Comparison of ENCODE assay signal across 14 cellular contexts in genomic region chr1:68384872-68385390, GRCh38.
DNase-seq lines count a peak whose midpoint lies in the region; ATAC-seq, FAIRE-seq and TF ChIP-seq lines count a peak whose summit lies in the region.
"Had no signal": no experiment of that assay in that cellular context is flagged by ENCODE, and none has a peak within 500 bp of the region (broad histone marks: within the 10 kb centered on the region; RNA-seq: fewer than 3 reads in every experiment).

No MANE protein-coding gene starts in this region.

- no peaks in the 10 kb centered on the region for H3K79me1 ChIP-seq in IMR-90 (ENCODE audit: low read depth in 1 of 2, low read length in 2 of 2)

- H3K4me1 Mint-ChIP-seq in naive thymus-derived CD4-positive, alpha-beta T cell, result peaks cover 0 to 1% (median 0%) of the 10 kb centered on the region in 7 donors

- H3K9ac ChIP-seq in IMR-90 (ENCODE audit: low read depth, low read length) (no peak overlapping the region), keratinocyte (ENCODE audit: control insufficient read depth, extremely low read depth, insufficient read depth, low read length) (no peak overlapping the region)
- H3K9ac ChIP-seq: BLaER1 treated with 17β-estradiol and CSF1 and Interleukin-3, amounts not matched to agents 10 nM and 100 nM had no signal

- peak overlapping the region; percentile 30; the same call in 1 of the 2 replicates for H3K18ac ChIP-seq in IMR-90 (ENCODE audit: low read depth, low read length)

- no peak overlapping the region for H3K27ac Mint-ChIP-seq in naive thymus-derived CD4-positive, alpha-beta T cell
- H3K27ac Mint-ChIP-seq: T-helper 2 cell treated with Interferon-gamma antibody and Interleukin-4, amounts not matched to agents 5 μg/mL and 100 μg/mL, for 36 hours had no signal

- H3K36me3 ChIP-seq in ACC112 (ENCODE audit: insufficient read depth, low read length) (peaks cover 3% of the 10 kb centered on the region; the same call in 1 of the 2 replicates), IMR-90 (ENCODE audit: control insufficient read depth, insufficient read depth, low read length) (no peaks in the 10 kb centered on the region), brain microvascular endothelial cell (replicated peaks) (no peaks in the 10 kb centered on the region), keratinocyte (ENCODE audit: control insufficient read depth in 2 of 2, extremely low read depth in 1 of 2, insufficient read depth in 2 of 2, low read length in 2 of 2) (no peaks in the 10 kb centered on the region), mucosa of descending colon (ENCODE audit: low read depth) (no peaks in the 10 kb centered on the region)
- H3K36me3 ChIP-seq in naive thymus-derived CD4-positive, alpha-beta T cell (ENCODE audit: control insufficient read depth in 2 of 3, insufficient read depth in 3 of 3, low read length in 3 of 3), result no peaks in the 10 kb centered on the region
- H3K36me3 ChIP-seq: BLaER1 treated with 17β-estradiol and CSF1 and Interleukin-3, amounts not matched to agents 10 nM and 100 nM; ovary had no signal

- H3K23ac ChIP-seq in IMR-90 (ENCODE audit: low read depth, low read length), result peak overlapping the region; percentile 44; the same call in 1 of the 2 replicates

- TF ChIP-seq RAD21 in IMR-90 (IDR thresholded peaks at IDR 0.05; ENCODE audit: low read length), result no peak

- peak overlapping the region; percentile 36 for H4K91ac ChIP-seq in IMR-90 (ENCODE audit: insufficient read depth, low read depth, low read length)

- H2BK5ac ChIP-seq in IMR-90 (ENCODE audit: low read depth, low read length, poor library complexity, severe bottlenecking), result peak overlapping the region; percentile 91

- TF ChIP-seq CTCF in IMR-90 (conservative IDR thresholded peaks at IDR 0.05; ENCODE audit: low read depth, low read length), result 0 out of 2 replicates have a peak, but pooled peaks have one; percentile 0
- no peak for TF ChIP-seq CTCF in brain microvascular endothelial cell (IDR thresholded peaks at IDR 0.05; ENCODE audit: low read depth, low read length, missing control alignments)
- no peak for TF ChIP-seq CTCF in keratinocyte (optimal IDR thresholded peaks at IDR 0.05 in 1 of 3, IDR thresholded peaks at IDR 0.05 in 1 of 3, conservative IDR thresholded peaks at IDR 0.05 in 1 of 3; ENCODE audit: extremely low read depth in 1 of 3, insufficient read depth in 2 of 3, low read length in 3 of 3)
- no peak for TF ChIP-seq CTCF in mucosa of descending colon (IDR thresholded peaks at IDR 0.05)

- peaks cover 29% of the 10 kb centered on the region for H3K4me1 ChIP-seq in ACC112 (ENCODE audit: control insufficient read depth, insufficient read depth, low read length, unreplicated experiment)
- H3K4me1 ChIP-seq in IMR-90 (ENCODE audit: control insufficient read depth, insufficient read depth, low read length), result peaks cover 7% of the 10 kb centered on the region; the same call in 1 of the 2 replicates
- H3K4me1 ChIP-seq in keratinocyte (ENCODE audit: control insufficient read depth, extremely low read depth, insufficient read depth, low read length), result peaks cover 28% of the 10 kb centered on the region
- H3K4me1 ChIP-seq in mucosa of descending colon (ENCODE audit: low read depth), result no peaks in the 10 kb centered on the region
- H3K4me1 ChIP-seq in naive thymus-derived CD4-positive, alpha-beta T cell (ENCODE audit: control insufficient read depth in 2 of 2, insufficient read depth in 2 of 2, low read length in 2 of 2), result no peaks in the 10 kb centered on the region

- FAIRE-seq in keratinocyte (lab: Jason Lieb, UNC), result peak; percentile 67

- peak overlapping the region; percentile 53; the same call in 1 of the 2 replicates for H3K14ac ChIP-seq in IMR-90 (replicated peaks; ENCODE audit: low read depth, low read length)

- ATAC-seq in IMR-90 (ENCODE audit: low read depth), result peak; percentile 63
- no peak for ATAC-seq in mucosa of descending colon
- no peak for ATAC-seq in naive thymus-derived CD4-positive, alpha-beta T cell

- intact Hi-C loops in IMR-90 (cut with micrococcal nuclease) (loop anchor here (1.0 to 2.0 kb wide), 2 partner anchors 58 to 153 kb away; partner anchors contain the start of gene WLS), mucosa of descending colon (cut with DNase I, micrococcal nuclease) (no loop called here)
- intact Hi-C loops in naive thymus-derived CD4-positive, alpha-beta T cell (cut with micrococcal nuclease), result no loop called here

- no peaks in the 10 kb centered on the region for H3K36me3 Mint-ChIP-seq in naive thymus-derived CD4-positive, alpha-beta T cell

- CTCF ChIA-PET in IMR-90 (lab: Yijun Ruan, JAX), result interaction anchor here (0.9 kb wide), 2 partner anchors 14 to 17 kb away, joined by 3 to 4 read pairs; no protein-coding TSS in a partner anchor
- CTCF ChIA-PET in naive thymus-derived CD4-positive, alpha-beta T cell (lab: Charles Lee), result no interaction called here

- peak overlapping the region; percentile 3; the same call in 1 of the 2 replicates for H4K5ac ChIP-seq in IMR-90 (ENCODE audit: low read depth, low read length)

- dilution Hi-C loops in IMR-90 (cut with HindIII; ENCODE audit: low sequenced_read_pairs, unreplicated experiment) (no loop called here), keratinocyte (cut with MboI; ENCODE audit: extremely low pct_ligation_motif_present, low sequenced_read_pairs) (no loop called here)

- peaks cover 0 to 14% (median 0%) of the 10 kb centered on the region in 5 donors for H3K27me3 Mint-ChIP-seq in naive thymus-derived CD4-positive, alpha-beta T cell

- H2AK9ac ChIP-seq in IMR-90 (replicated peaks; ENCODE audit: low read depth, low read length, poor library complexity), result no peak overlapping the region

- no peaks in the 10 kb centered on the region for H3K27me3 ChIP-seq in ACC112 (ENCODE audit: insufficient read depth, low read length)
- H3K27me3 ChIP-seq in IMR-90 (ENCODE audit: control insufficient read depth, insufficient read depth, low read length), result no peaks in the 10 kb centered on the region
- no peaks in the 10 kb centered on the region for H3K27me3 ChIP-seq in brain microvascular endothelial cell (replicated peaks)
- no peaks in the 10 kb centered on the region for H3K27me3 ChIP-seq in keratinocyte (ENCODE audit: control insufficient read depth, extremely low read depth, insufficient read depth, low read length)
- H3K27me3 ChIP-seq in naive thymus-derived CD4-positive, alpha-beta T cell (ENCODE audit: control insufficient read depth in 2 of 2, insufficient read depth in 2 of 2, low read length in 2 of 2), result no peaks in the 10 kb centered on the region
- H3K27me3 ChIP-seq: BLaER1 treated with 17β-estradiol and CSF1 and Interleukin-3, amounts not matched to agents 10 nM and 100 nM; ovary had no signal

- no peaks in the 10 kb centered on the region for H3K79me2 ChIP-seq in ACC112 (ENCODE audit: control insufficient read depth, insufficient read depth, low read length, unreplicated experiment)
- H3K79me2 ChIP-seq in keratinocyte (ENCODE audit: control insufficient read depth, insufficient read depth, low read length), result no peaks in the 10 kb centered on the region

- peak overlapping the region; percentile 2 to 58; a peak in 2 of 4 replicates for H4K8ac ChIP-seq in IMR-90 (ENCODE audit: low read depth in 2 of 2, low read length in 2 of 2)

- H3K56ac ChIP-seq in IMR-90 (ENCODE audit: extremely low read depth, insufficient read depth, low read length), result no peak overlapping the region; the same call in 1 of the 2 replicates

- peak overlapping the region; percentile 17; the same call in 1 of the 2 replicates for H3K4me2 ChIP-seq in IMR-90 (ENCODE audit: low read depth, low read length)
- peak overlapping the region; percentile 42 for H3K4me2 ChIP-seq in keratinocyte (ENCODE audit: control insufficient read depth, extremely low read depth, insufficient read depth, low read depth, low read length)

- H3K4ac ChIP-seq in IMR-90 (ENCODE audit: low read depth, low read length), result peak overlapping the region; percentile 70

- H3K9me1 ChIP-seq in IMR-90 (ENCODE audit: insufficient read depth, low read length) (0 out of 2 replicates have a peak, but pooled peaks cover 5% of the 10 kb centered on the region), keratinocyte (ENCODE audit: control insufficient read depth, extremely low read depth, insufficient read depth, low read length) (no peaks in the 10 kb centered on the region)

- peak overlapping the region; percentile 88 for H2BK20ac ChIP-seq in IMR-90 (ENCODE audit: low read depth, low read length)

- POLR2A ChIA-PET in IMR-90 (lab: Charles Lee; ENCODE audit: unreplicated experiment), result no interaction called here
- POLR2A ChIA-PET in naive thymus-derived CD4-positive, alpha-beta T cell (lab: Charles Lee), result no interaction called here

- H2BK120ac ChIP-seq in IMR-90 (ENCODE audit: low read depth, low read length), result peak overlapping the region; percentile 75

- H2AFZ ChIP-seq in ACC112 (ENCODE audit: low read length, unreplicated experiment) (peak overlapping the region; percentile 19), IMR-90 (replicated peaks; ENCODE audit: low read length, poor library complexity) (no peak overlapping the region), keratinocyte (ENCODE audit: control insufficient read depth, low read length) (no peak overlapping the region)

- H2AK5ac ChIP-seq in IMR-90 (ENCODE audit: low read depth, low read length), result peak overlapping the region; percentile 38

- H3K4me3 ChIP-seq in ACC112 (ENCODE audit: low read depth, low read length) (peak overlapping the region; percentile 6; the same call in 1 of the 2 replicates), IMR-90 (ENCODE audit: insufficient read depth, low read depth, low read length) (no peak overlapping the region), brain microvascular endothelial cell (ENCODE audit: low read depth, low read length) (no peak overlapping the region), keratinocyte (ENCODE audit: control insufficient read depth in 2 of 3, extremely low read depth in 1 of 3, insufficient read depth in 2 of 3, low read depth in 1 of 3, low read length in 3 of 3) (no peak overlapping the region), mucosa of descending colon (no peak overlapping the region)
- no peak overlapping the region for H3K4me3 ChIP-seq in naive thymus-derived CD4-positive, alpha-beta T cell (ENCODE audit: low read length)
- H3K4me3 ChIP-seq: BLaER1 treated with 17β-estradiol and CSF1 and Interleukin-3, amounts not matched to agents 10 nM and 100 nM; coronary artery; ovary had no signal

- H3K9me3 Mint-ChIP-seq in naive thymus-derived CD4-positive, alpha-beta T cell, result peaks cover 0 to 9% (median 2%) of the 10 kb centered on the region in 11 donors
- H3K9me3 Mint-ChIP-seq: T-helper 2 cell treated with Interferon-gamma antibody and Interleukin-4, amounts not matched to agents 5 μg/mL and 100 μg/mL, for 36 hours had no signal

- no peak; the same call in 1 of the 2 replicates for TF ChIP-seq POLR2A in IMR-90 (IDR thresholded peaks at IDR 0.05; ENCODE audit: low read depth, low read length)

- no peak overlapping the region for H3K4me3 Mint-ChIP-seq in naive thymus-derived CD4-positive, alpha-beta T cell
- H3K4me3 Mint-ChIP-seq: T-helper 2 cell treated with Interferon-gamma antibody and Interleukin-4, amounts not matched to agents 5 μg/mL and 100 μg/mL, for 36 hours had no signal

- peak; percentile 90 for DNase-seq in IMR-90
- DNase-seq in brain microvascular endothelial cell, result peak; percentile 65
- peak; percentile 71 for DNase-seq in keratinocyte (ENCODE audit: low read depth, low spot score)
- no peak for DNase-seq in mucosa of descending colon
- DNase-seq in SK-N-DZ (ENCODE audit: low spot score), result no peak
- no peak for DNase-seq in naive thymus-derived CD4-positive, alpha-beta T cell
- no peak for DNase-seq in HuH-7.5 (ENCODE audit: low spot score)
- DNase-seq: activated T-cell treated with anti-CD3 and anti-CD28 coated beads, Interleukin-2, amount 50 U/mL, for 1 hour; Kasumi-1; ovary had no signal

- peak overlapping the region; percentile 7; the same call in 1 of the 3 replicates for H2BK15ac ChIP-seq in IMR-90 (ENCODE audit: low read depth, low read length)

- in situ Hi-C loops in IMR-90 (cut with MboI; ENCODE audit: low sequenced_read_pairs), result no loop called here
- in situ Hi-C loops in brain microvascular endothelial cell (cut with HindIII; ENCODE audit: low pct_ligation_motif_present, low sequenced_read_pairs), result no loop called here

- BruUV-seq in IMR-90 (replicated peaks; lab: Mats Ljungman, UMichigan), result no TSS peak

- WGBS in IMR-90 (ENCODE audit: extremely low coverage in 2 of 2, insufficient read length in 1 of 2), 2 experiments, result no CpG with 5 or more reads among the region's 2 CpGs

- H4K20me1 ChIP-seq in IMR-90 (ENCODE audit: insufficient read depth, low read length) (no peaks in the 10 kb centered on the region), keratinocyte (ENCODE audit: control insufficient read depth, extremely low read depth, insufficient read depth, low read length) (no peaks in the 10 kb centered on the region)
- H4K20me1 ChIP-seq: BLaER1 treated with 17β-estradiol and CSF1 and Interleukin-3, amounts not matched to agents 10 nM and 100 nM had no signal

- H3K27ac ChIP-seq in ACC112 (ENCODE audit: low read depth, low read length) (peak overlapping the region; percentile 94), IMR-90 (ENCODE audit: insufficient read depth, low read length) (peak overlapping the region; percentile 20), brain microvascular endothelial cell (peak overlapping the region; percentile 79), keratinocyte (ENCODE audit: control insufficient read depth, insufficient read depth, low read length) (peak overlapping the region; percentile 49)
- H3K27ac ChIP-seq in naive thymus-derived CD4-positive, alpha-beta T cell (ENCODE audit: low read depth, low read length), result no peak overlapping the region
- H3K27ac ChIP-seq: BLaER1 treated with 17β-estradiol and CSF1 and Interleukin-3, amounts not matched to agents 10 nM and 100 nM; ovary had no signal

- H3K9me3 ChIP-seq in IMR-90 (ENCODE audit: control insufficient read depth, insufficient read depth, low read length), result no peaks in the 10 kb centered on the region
- no peaks in the 10 kb centered on the region for H3K9me3 ChIP-seq in keratinocyte (ENCODE audit: control insufficient read depth, low read depth, low read length)
- H3K9me3 ChIP-seq in mucosa of descending colon, result no peaks in the 10 kb centered on the region
- no peaks in the 10 kb centered on the region for H3K9me3 ChIP-seq in naive thymus-derived CD4-positive, alpha-beta T cell (ENCODE audit: control insufficient read depth in 2 of 3, low read length in 3 of 3)
- H3K9me3 ChIP-seq: ovary had no signal

Comparison
In these comparisons a context has a peak if more than half of its experiments do, and no peak if none do; other contexts are left out.
1. DNase-seq: peak in IMR-90 (single experiment), brain microvascular endothelial cell (single experiment) and keratinocyte (single experiment); none in mucosa of descending colon (0 of 3), SK-N-DZ (single experiment), naive thymus-derived CD4-positive, alpha-beta T cell (0 of 9) and HuH-7.5 (single experiment).